Comparison of ENCODE assay signal across 8 cellular contexts in genomic region chr20:45971425-45971674, GRCh38. TPM values are rescaled to one million over a fixed set of nuclear protein-coding genes. Genes with fewer than 3 reads are reported as not detected.
DNase-seq lines count a peak whose midpoint lies in the region; ATAC-seq and TF ChIP-seq lines count a peak whose summit lies in the region.

No MANE protein-coding gene starts in this region.

- H3K27me3 Mint-ChIP-seq in stimulated activated naive B cell treated with anti-CD40 and anti-IgM and Interleukin-4, amounts not matched to agents 10 μg/mL and 1 μg/mL and 100 μg/mL, for 72 hours: peaks cover 5 to 8% of the 10 kb centered on the region in 2 donors

- H4K20me1 ChIP-seq in SU-DHL-6 (ENCODE audit: low read depth, low read length): no peaks in the 10 kb centered on the region; the same call in 1 of the 2 replicates

- peaks cover 17 to 31% of the 10 kb centered on the region in 2 donors for H3K4me1 Mint-ChIP-seq in stimulated activated naive B cell treated with anti-CD40 and anti-IgM and Interleukin-4, amounts not matched to agents 10 μg/mL and 1 μg/mL and 100 μg/mL, for 72 hours

- peaks cover 27% of the 10 kb centered on the region for H3K79me2 ChIP-seq in SU-DHL-6 (ENCODE audit: insufficient read depth, low read length)

- H3K36me3 ChIP-seq in SU-DHL-6 (ENCODE audit: low read length): no peaks in the 10 kb centered on the region

- peak overlapping the region; percentile 100 for H3K27ac Mint-ChIP-seq in stimulated activated naive B cell treated with anti-CD40 and anti-IgM and Interleukin-4, amounts not matched to agents 10 μg/mL and 1 μg/mL and 100 μg/mL, for 72 hours

- H3K27ac ChIP-seq in SU-DHL-6 (ENCODE audit: low read depth, low read length) (peak overlapping the region; percentile 97), foreskin keratinocyte (peak overlapping the region; percentile 100)

- H2AFZ ChIP-seq in SU-DHL-6 (ENCODE audit: low read depth, low read length, severe bottlenecking): peak overlapping the region; percentile 53

- no peaks in the 10 kb centered on the region for H3K9me3 Mint-ChIP-seq in stimulated activated naive B cell treated with anti-CD40 and anti-IgM and Interleukin-4, amounts not matched to agents 10 μg/mL and 1 μg/mL and 100 μg/mL, for 72 hours

- no peaks in the 10 kb centered on the region for H3K9me2 ChIP-seq in SU-DHL-6 (replicated peaks; ENCODE audit: insufficient read depth, low read length)

- peak overlapping the region; percentile 95 for H3K9ac ChIP-seq in SU-DHL-6 (ENCODE audit: low read length)

- H3K27me3 ChIP-seq in SU-DHL-6 (ENCODE audit: low read length): no peaks in the 10 kb centered on the region
- H3K27me3 ChIP-seq in foreskin keratinocyte: no peaks in the 10 kb centered on the region

- peak overlapping the region; percentile 61 for H3K4me2 ChIP-seq in SU-DHL-6 (ENCODE audit: low read depth, low read length, poor library complexity, severe bottlenecking)

- ATAC-seq in GM18511 (IDR thresholded peaks at IDR 0.05; ENCODE audit: unreplicated experiment) (peak; percentile 3), HG02840 (IDR thresholded peaks at IDR 0.05; ENCODE audit: low FRiP score, unreplicated experiment) (peak; percentile 11), foreskin keratinocyte (no peak), HG03457 (IDR thresholded peaks at IDR 0.05; ENCODE audit: unreplicated experiment) (no peak)
- peak in 1 of 2 donors; percentile 24 for ATAC-seq in stimulated activated naive B cell treated with anti-CD40 and anti-IgM and Interleukin-4, amounts not matched to agents 10 μg/mL and 1 μg/mL and 100 μg/mL, for 72 hours (replicated peaks)

- H3F3A ChIP-seq in SU-DHL-6 (ENCODE audit: insufficient read depth): peaks cover 4% of the 10 kb centered on the region; the same call in 1 of the 2 replicates

- H3K36me3 Mint-ChIP-seq in stimulated activated naive B cell treated with anti-CD40 and anti-IgM and Interleukin-4, amounts not matched to agents 10 μg/mL and 1 μg/mL and 100 μg/mL, for 72 hours: peaks cover 11 to 29% of the 10 kb centered on the region in 2 donors

- no peaks in the 10 kb centered on the region for H3K9me3 ChIP-seq in SU-DHL-6 (ENCODE audit: insufficient read depth, low read length)

- TF ChIP-seq CTCF in SU-DHL-6 (IDR thresholded peaks at IDR 0.05; ENCODE audit: insufficient read depth, low read length, poor library complexity, severe bottlenecking) (no peak), foreskin keratinocyte (conservative IDR thresholded peaks at IDR 0.05) (no peak)

- no peak for DNase-seq in foreskin keratinocyte
- no peak for DNase-seq in stimulated activated naive B cell treated with anti-CD40 and anti-IgM and Interleukin-4, amounts not matched to agents 10 μg/mL and 1 μg/mL and 100 μg/mL, for 72 hours
- no peak for DNase-seq in NCI-H187 (lab: John Stamatoyannopoulos, UW)
- no peak for DNase-seq in foreskin melanocyte

- peaks cover 14% of the 10 kb centered on the region for H3K4me1 ChIP-seq in foreskin keratinocyte

- H3K4me3 Mint-ChIP-seq in stimulated activated naive B cell treated with anti-CD40 and anti-IgM and Interleukin-4, amounts not matched to agents 10 μg/mL and 1 μg/mL and 100 μg/mL, for 72 hours: peak overlapping the region; percentile 87 to 94

- H3K4me3 ChIP-seq in SU-DHL-6 (ENCODE audit: insufficient read depth, low read length, poor library complexity, severe bottlenecking): peak overlapping the region; percentile 92

RNA-seq across cellular contexts. Expression of gene ZNF335, which starts 0.7 kb away (rescaled TPM):
- 14.2 and 15.7 TPM in 2 replicates for total RNA-seq in foreskin keratinocyte
- polyA plus RNA-seq in foreskin keratinocyte: 8.3 and 8.6 TPM in 2 replicates

RNA-seq across cellular contexts. Expression of gene PCIF1, which starts 36.9 kb away (rescaled TPM):
- total RNA-seq in foreskin keratinocyte: 14.6 and 17.2 TPM in 2 replicates
- polyA plus RNA-seq in foreskin keratinocyte: 19.3 and 20.7 TPM in 2 replicates

RNA-seq across cellular contexts. Expression of gene MMP9, which starts 37.4 kb away (rescaled TPM):
- total RNA-seq in foreskin keratinocyte: 40.5 and 266 TPM in 2 replicates
- polyA plus RNA-seq in foreskin keratinocyte: 44.4 and 338 TPM in 2 replicates

RNA-seq across cellular contexts. Expression of gene SLC12A5, which starts 57.7 kb away (rescaled TPM):
- 1.7 and 3.2 TPM in 2 replicates for total RNA-seq in foreskin keratinocyte
- 3.6 and 5.9 TPM in 2 replicates for polyA plus RNA-seq in foreskin keratinocyte

RNA-seq across cellular contexts. Expression of gene PLTP, which starts 59.4 kb away (rescaled TPM):
- total RNA-seq in foreskin keratinocyte: 58.8 and 59.5 TPM in 2 replicates
- polyA plus RNA-seq in foreskin keratinocyte: 82.8 and 86.4 TPM in 2 replicates

Comparison
In these comparisons a context has a peak if more than half of its experiments do, and no peak if none do; other contexts are left out.
1. ATAC-seq: peak in GM18511 (single experiment) and HG02840 (single experiment); none in foreskin keratinocyte (single experiment) and HG03457 (single experiment).